ENCODE assay signal across 2 cellular contexts in the genomic region with DNA sequence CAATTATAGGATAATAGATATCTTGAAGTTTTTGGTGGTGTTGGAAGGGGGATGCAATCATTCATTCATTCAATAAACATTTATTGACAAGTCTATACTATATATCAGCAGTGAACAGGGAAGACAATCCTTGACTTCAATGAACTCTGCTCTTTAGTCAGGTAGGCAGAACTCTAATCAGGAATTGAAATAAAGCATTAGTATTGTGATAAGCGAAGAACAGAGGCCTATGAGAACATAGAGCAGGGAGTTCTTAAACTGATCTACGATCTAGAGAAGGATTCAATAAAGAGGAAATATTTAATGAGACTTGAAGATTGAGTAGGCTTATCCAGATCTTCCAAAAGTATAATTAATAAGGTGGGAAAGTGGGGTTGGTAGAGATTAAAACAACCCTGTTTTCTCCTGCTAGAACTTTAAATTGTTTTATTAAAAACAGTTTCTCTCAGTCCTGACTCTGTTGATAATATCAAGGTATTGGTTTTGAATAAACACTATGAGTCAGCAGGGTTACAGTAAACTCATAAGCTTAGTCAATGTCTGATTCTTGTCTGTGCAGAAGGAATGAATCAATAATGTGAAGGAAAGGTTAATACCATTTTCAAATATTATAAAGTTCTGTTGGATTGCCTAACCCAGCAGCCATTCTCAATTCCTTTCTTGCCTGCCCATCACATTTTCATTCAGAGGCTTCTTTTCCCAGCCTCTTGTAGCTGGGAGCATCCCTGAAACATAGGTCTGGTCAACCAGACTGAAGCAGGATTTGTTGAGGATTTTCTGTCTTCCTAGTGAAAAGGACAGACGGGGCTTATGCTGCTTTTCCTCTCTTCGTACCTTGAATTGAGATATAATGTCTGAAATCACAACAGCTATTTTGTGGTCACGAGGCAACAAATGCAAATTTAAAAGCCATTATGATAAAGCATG.
A peak's percentile ranks its signal among the peaks of the same experiment; 100 is the strongest.
TF ChIP-seq lines count a peak whose summit lies in the region.

No MANE protein-coding gene starts in this region.

TF ChIP-seq in IMR-90, 13 proteins besides CTCF, POLR2A, EP300 and RAD21:
- TF ChIP-seq MXI1 (IDR thresholded peaks at IDR 0.05; ENCODE audit: borderline replicate concordance, low read depth, low read length) (no peak), MAZ (IDR thresholded peaks at IDR 0.05; ENCODE audit: borderline replicate concordance, low read depth, low read length) (no peak), BHLHE40 (IDR thresholded peaks at IDR 0.05; ENCODE audit: low read depth, low read length) (no peak), RFX5 (IDR thresholded peaks at IDR 0.05; ENCODE audit: low read depth, low read length) (no peak), CEBPB (IDR thresholded peaks at IDR 0.05; ENCODE audit: low read depth, low read length) (peak; percentile 35; the same call in 1 of the 2 replicates), FOS (IDR thresholded peaks at IDR 0.05; ENCODE audit: low read depth, low read length) (0 out of 2 replicates have a peak, but pooled peaks have one; percentile 32), RCOR1 (IDR thresholded peaks at IDR 0.05; ENCODE audit: insufficient replicate concordance, low read length) (no peak)
- TF ChIP-seq, protein P1, sequence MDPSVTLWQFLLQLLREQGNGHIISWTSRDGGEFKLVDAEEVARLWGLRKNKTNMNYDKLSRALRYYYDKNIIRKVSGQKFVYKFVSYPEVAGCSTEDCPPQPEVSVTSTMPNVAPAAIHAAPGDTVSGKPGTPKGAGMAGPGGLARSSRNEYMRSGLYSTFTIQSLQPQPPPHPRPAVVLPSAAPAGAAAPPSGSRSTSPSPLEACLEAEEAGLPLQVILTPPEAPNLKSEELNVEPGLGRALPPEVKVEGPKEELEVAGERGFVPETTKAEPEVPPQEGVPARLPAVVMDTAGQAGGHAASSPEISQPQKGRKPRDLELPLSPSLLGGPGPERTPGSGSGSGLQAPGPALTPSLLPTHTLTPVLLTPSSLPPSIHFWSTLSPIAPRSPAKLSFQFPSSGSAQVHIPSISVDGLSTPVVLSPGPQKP (IDR thresholded peaks at IDR 0.05; ENCODE audit: borderline replicate concordance, low read depth, low read length), result no peak

TF ChIP-seq in neural cell, 6 proteins besides CTCF, POLR2A, EP300 and RAD21:
- no peak for TF ChIP-seq MXI1 (conservative IDR thresholded peaks at IDR 0.05; ENCODE audit: poor library complexity, severe bottlenecking)
- TF ChIP-seq, protein P2, sequence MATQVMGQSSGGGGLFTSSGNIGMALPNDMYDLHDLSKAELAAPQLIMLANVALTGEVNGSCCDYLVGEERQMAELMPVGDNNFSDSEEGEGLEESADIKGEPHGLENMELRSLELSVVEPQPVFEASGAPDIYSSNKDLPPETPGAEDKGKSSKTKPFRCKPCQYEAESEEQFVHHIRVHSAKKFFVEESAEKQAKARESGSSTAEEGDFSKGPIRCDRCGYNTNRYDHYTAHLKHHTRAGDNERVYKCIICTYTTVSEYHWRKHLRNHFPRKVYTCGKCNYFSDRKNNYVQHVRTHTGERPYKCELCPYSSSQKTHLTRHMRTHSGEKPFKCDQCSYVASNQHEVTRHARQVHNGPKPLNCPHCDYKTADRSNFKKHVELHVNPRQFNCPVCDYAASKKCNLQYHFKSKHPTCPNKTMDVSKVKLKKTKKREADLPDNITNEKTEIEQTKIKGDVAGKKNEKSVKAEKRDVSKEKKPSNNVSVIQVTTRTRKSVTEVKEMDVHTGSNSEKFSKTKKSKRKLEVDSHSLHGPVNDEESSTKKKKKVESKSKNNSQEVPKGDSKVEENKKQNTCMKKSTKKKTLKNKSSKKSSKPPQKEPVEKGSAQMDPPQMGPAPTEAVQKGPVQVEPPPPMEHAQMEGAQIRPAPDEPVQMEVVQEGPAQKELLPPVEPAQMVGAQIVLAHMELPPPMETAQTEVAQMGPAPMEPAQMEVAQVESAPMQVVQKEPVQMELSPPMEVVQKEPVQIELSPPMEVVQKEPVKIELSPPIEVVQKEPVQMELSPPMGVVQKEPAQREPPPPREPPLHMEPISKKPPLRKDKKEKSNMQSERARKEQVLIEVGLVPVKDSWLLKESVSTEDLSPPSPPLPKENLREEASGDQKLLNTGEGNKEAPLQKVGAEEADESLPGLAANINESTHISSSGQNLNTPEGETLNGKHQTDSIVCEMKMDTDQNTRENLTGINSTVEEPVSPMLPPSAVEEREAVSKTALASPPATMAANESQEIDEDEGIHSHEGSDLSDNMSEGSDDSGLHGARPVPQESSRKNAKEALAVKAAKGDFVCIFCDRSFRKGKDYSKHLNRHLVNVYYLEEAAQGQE (IDR thresholded peaks at IDR 0.05; ENCODE audit: borderline replicate concordance), result no peak
TF ChIP-seq in neural cell: peak in this region for 0.
